In the genomic region with DNA sequence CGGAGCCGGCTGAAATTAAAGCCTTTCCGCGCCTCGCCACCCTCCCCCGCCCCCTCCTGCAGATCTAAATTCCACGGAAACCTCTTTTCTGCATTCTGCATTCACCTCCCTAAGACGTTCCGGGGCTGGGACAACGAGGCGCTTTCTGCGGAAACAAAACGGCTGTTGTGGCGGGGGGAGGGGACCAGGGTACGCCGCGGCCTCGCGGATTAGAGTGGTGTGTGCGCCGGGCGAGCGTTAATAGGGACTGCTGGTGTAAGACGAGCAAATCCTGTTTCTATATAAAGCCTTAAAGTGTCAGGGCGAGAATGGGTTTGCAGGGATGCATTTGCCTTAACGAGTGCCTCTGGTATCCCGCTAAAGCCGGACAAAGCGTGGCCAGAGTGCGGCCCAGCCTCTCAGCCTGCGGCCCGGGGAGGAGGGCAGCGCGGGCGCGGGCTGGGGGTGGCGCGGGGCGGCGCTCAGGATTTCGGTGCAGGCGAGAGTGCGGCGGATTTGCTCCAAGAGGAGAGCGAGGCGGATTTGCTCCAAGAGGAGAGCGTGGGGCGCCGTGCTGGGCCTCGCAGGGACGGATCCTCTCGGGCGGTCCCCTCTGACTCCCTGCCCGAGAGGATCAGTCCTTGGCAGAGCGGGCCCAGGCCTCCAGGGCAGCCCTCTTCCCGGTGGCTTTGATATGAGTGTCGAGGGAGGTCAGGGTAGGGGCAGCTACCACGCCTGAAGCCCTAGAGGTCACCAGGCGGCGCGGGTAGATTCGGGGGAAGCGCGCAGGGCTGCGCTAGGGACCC, we compare ENCODE assay signal across 1 cellular context.
A peak's percentile ranks its signal among the peaks of the same experiment; 100 is the strongest.
TF ChIP-seq lines count a peak whose summit lies in the region.

No MANE protein-coding gene starts in this region.

TF ChIP-seq in HepG2, 621 proteins besides CTCF, POLR2A, EP300 and RAD21 (continued from another document):
- TF ChIP-seq, protein P1, sequence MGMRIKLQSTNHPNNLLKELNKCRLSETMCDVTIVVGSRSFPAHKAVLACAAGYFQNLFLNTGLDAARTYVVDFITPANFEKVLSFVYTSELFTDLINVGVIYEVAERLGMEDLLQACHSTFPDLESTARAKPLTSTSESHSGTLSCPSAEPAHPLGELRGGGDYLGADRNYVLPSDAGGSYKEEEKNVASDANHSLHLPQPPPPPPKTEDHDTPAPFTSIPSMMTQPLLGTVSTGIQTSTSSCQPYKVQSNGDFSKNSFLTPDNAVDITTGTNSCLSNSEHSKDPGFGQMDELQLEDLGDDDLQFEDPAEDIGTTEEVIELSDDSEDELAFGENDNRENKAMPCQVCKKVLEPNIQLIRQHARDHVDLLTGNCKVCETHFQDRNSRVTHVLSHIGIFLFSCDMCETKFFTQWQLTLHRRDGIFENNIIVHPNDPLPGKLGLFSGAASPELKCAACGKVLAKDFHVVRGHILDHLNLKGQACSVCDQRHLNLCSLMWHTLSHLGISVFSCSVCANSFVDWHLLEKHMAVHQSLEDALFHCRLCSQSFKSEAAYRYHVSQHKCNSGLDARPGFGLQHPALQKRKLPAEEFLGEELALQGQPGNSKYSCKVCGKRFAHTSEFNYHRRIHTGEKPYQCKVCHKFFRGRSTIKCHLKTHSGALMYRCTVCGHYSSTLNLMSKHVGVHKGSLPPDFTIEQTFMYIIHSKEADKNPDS (CRISPR knock-in tag; IDR thresholded peaks at IDR 0.05) = no peak
- TF ChIP-seq TMF1 (CRISPR knock-in tag; IDR thresholded peaks at IDR 0.05; ENCODE audit: low read depth) = no peak
- TF ChIP-seq YY1 (IDR thresholded peaks at IDR 0.05; ENCODE audit: insufficient read depth, insufficient replicate concordance, low read depth, low read length) = peak; percentile 19
- no peak for TF ChIP-seq ZNF839 (CRISPR knock-in tag; IDR thresholded peaks at IDR 0.05; ENCODE audit: borderline replicate concordance)
- peak; percentile 71 for TF ChIP-seq ZNF687 (CRISPR knock-in tag; IDR thresholded peaks at IDR 0.05)
- peak; percentile 58 for TF ChIP-seq UBTF (CRISPR knock-in tag; IDR thresholded peaks at IDR 0.05)
- peak; percentile 78; the same call in 1 of the 2 replicates for TF ChIP-seq MTF2 (CRISPR knock-in tag; IDR thresholded peaks at IDR 0.05; ENCODE audit: borderline replicate concordance)
- TF ChIP-seq RARA (CRISPR knock-in tag; IDR thresholded peaks at IDR 0.05) = peak; percentile 20; the same call in 1 of the 2 replicates
- TF ChIP-seq TOPORS (CRISPR knock-in tag; IDR thresholded peaks at IDR 0.05) = no peak
- 0 out of 2 replicates have a peak, but pooled peaks have one; percentile 6 for TF ChIP-seq ZNF331 (CRISPR knock-in tag; IDR thresholded peaks at IDR 0.05)
- no peak for TF ChIP-seq ATM (IDR thresholded peaks at IDR 0.05; ENCODE audit: borderline replicate concordance)
- TF ChIP-seq POLR2G (IDR thresholded peaks at IDR 0.05; ENCODE audit: low read depth, low read length) = peak; percentile 58
